15 cellular contexts compared by ENCODE assay signal in genomic region chr3:11331101-11331500, GRCh38. TPM values are rescaled to one million over a fixed set of nuclear protein-coding genes. Genes with fewer than 3 reads are reported as not detected.
DNase-seq lines count a peak whose midpoint lies in the region; ATAC-seq and TF ChIP-seq lines count a peak whose summit lies in the region.
"Had no signal": no experiment of that assay in that cellular context is flagged by ENCODE, and none has a peak within 500 bp of the region (broad histone marks: within the 10 kb centered on the region; RNA-seq: fewer than 3 reads in every experiment).

No MANE protein-coding gene starts in this region.

- DNase-seq in activated CD8-positive, alpha-beta T cell treated with anti-CD3 and anti-CD28 coated beads for 36 hours = no peak
- DNase-seq in activated CD8-positive, alpha-beta T cell treated with anti-CD3 and anti-CD28 coated beads, Interleukin-2, amount 10 ng/mL, durations not matched to agents 7 days and 5 days = no peak
- DNase-seq in NB4 (ENCODE audit: low read depth) (peak; percentile 21), dermis blood vessel endothelial cell (peak; percentile 61), Ammon's horn (ENCODE audit: low spot score) (no peak), Right ventricle myocardium superior (no peak)
- DNase-seq: activated naive CD8-positive, alpha-beta T cell treated with anti-CD3 and anti-CD28 coated beads for 36 hours; DND-41; midbrain; NCI-H524; stimulated activated CD4-positive, alpha-beta T cell treated with anti-CD3 and anti-CD28 coated beads, Interleukin-12 subunit alpha, Interleukin-12 subunit beta, amount 100 ng/mL, for 4 hours; T1000 had no signal

- ATAC-seq in activated CD8-positive, alpha-beta T cell treated with anti-CD3 and anti-CD28 coated beads for 36 hours = no peak
- no peak for ATAC-seq in activated CD8-positive, alpha-beta T cell treated with anti-CD3 and anti-CD28 coated beads, Interleukin-2, amount 10 ng/mL, durations not matched to agents 7 days and 5 days
- ATAC-seq in HG03442 (IDR thresholded peaks at IDR 0.05; ENCODE audit: unreplicated experiment) (no peak), Right ventricle myocardium superior (ENCODE audit: poor library complexity) (no peak)

- H3K4me1 ChIP-seq in skeletal muscle satellite cell (ENCODE audit: control insufficient read depth, insufficient read depth, low read length) = peaks cover 18% of the 10 kb centered on the region
- H3K4me1 ChIP-seq: parathyroid adenoma had no signal

- intact Hi-C loops in activated CD8-positive, alpha-beta T cell treated with anti-CD3 and anti-CD28 coated beads for 36 hours (cut with micrococcal nuclease) = no loop called here
- intact Hi-C loops in Right ventricle myocardium superior (cut with DNase I) = loop anchor here (5.0 to 10.0 kb wide), 2 partner anchors 94 to 266 kb away; no protein-coding TSS in a partner anchor

- no peak overlapping the region for H3K4me3 Mint-ChIP-seq in activated CD8-positive, alpha-beta T cell treated with anti-CD3 and anti-CD28 coated beads for 36 hours
- no peak overlapping the region for H3K4me3 Mint-ChIP-seq in activated CD8-positive, alpha-beta T cell treated with anti-CD3 and anti-CD28 coated beads, Interleukin-2, amount 10 ng/mL, durations not matched to agents 7 days and 5 days
- H3K4me3 Mint-ChIP-seq: activated naive CD8-positive, alpha-beta T cell treated with anti-CD3 and anti-CD28 coated beads for 36 hours had no signal

- H3K9me3 ChIP-seq in skeletal muscle satellite cell (replicated peaks; ENCODE audit: low read length) = no peaks in the 10 kb centered on the region

- no peak for TF ChIP-seq POLR2A in NB4 (IDR thresholded peaks at IDR 0.05; ENCODE audit: extremely low read depth, insufficient read length)

- no peaks in the 10 kb centered on the region for H3K9me3 Mint-ChIP-seq in activated CD8-positive, alpha-beta T cell treated with anti-CD3 and anti-CD28 coated beads for 36 hours
- H3K9me3 Mint-ChIP-seq in activated CD8-positive, alpha-beta T cell treated with anti-CD3 and anti-CD28 coated beads, Interleukin-2, amount 10 ng/mL, durations not matched to agents 7 days and 5 days (ENCODE audit: insufficient read depth) = no peaks in the 10 kb centered on the region
- H3K9me3 Mint-ChIP-seq: activated naive CD8-positive, alpha-beta T cell treated with anti-CD3 and anti-CD28 coated beads for 36 hours had no signal

- H3K4me2 ChIP-seq in skeletal muscle satellite cell (ENCODE audit: low read length) = peak overlapping the region; percentile 37

- H3K9ac ChIP-seq in skeletal muscle satellite cell (ENCODE audit: low read depth, low read length) = no peak overlapping the region
- H3K9ac ChIP-seq: parathyroid adenoma had no signal

- CTCF ChIA-PET in activated CD8-positive, alpha-beta T cell treated with anti-CD3 and anti-CD28 coated beads for 36 hours (lab: Charles Lee) = interaction anchor here (0.7 kb wide), 1 partner anchor 270 kb away, joined by 3 read pairs; no protein-coding TSS in a partner anchor
- CTCF ChIA-PET in activated CD8-positive, alpha-beta T cell treated with anti-CD3 and anti-CD28 coated beads, Interleukin-2, amount 10 ng/mL, durations not matched to agents 7 days and 5 days (lab: Charles Lee) = interaction anchor here (0.6 kb wide), 1 partner anchor 94 kb away, joined by 3 read pairs; no protein-coding TSS in a partner anchor

- no peak for TF ChIP-seq CTCF in activated CD8-positive, alpha-beta T cell treated with anti-CD3 and anti-CD28 coated beads for 36 hours (IDR thresholded peaks at IDR 0.05)
- no peak for TF ChIP-seq CTCF in NB4 (IDR thresholded peaks at IDR 0.05; ENCODE audit: low read depth, low read length)

- H3K27me3 ChIP-seq in skeletal muscle satellite cell (ENCODE audit: control insufficient read depth, insufficient read depth, low read length) = no peaks in the 10 kb centered on the region

- no peaks in the 10 kb centered on the region for H3K27me3 Mint-ChIP-seq in activated CD8-positive, alpha-beta T cell treated with anti-CD3 and anti-CD28 coated beads for 36 hours
- H3K27me3 Mint-ChIP-seq in activated CD8-positive, alpha-beta T cell treated with anti-CD3 and anti-CD28 coated beads, Interleukin-2, amount 10 ng/mL, durations not matched to agents 7 days and 5 days (ENCODE audit: low read depth) = no peaks in the 10 kb centered on the region
- H3K27me3 Mint-ChIP-seq: activated naive CD8-positive, alpha-beta T cell treated with anti-CD3 and anti-CD28 coated beads for 36 hours had no signal

- H3K36me3 ChIP-seq in skeletal muscle satellite cell (ENCODE audit: insufficient read depth, low read length) = peaks cover 25% of the 10 kb centered on the region

- peak overlapping the region; percentile 3 for H3K27ac Mint-ChIP-seq in activated CD8-positive, alpha-beta T cell treated with anti-CD3 and anti-CD28 coated beads for 36 hours
- H3K27ac Mint-ChIP-seq in activated CD8-positive, alpha-beta T cell treated with anti-CD3 and anti-CD28 coated beads, Interleukin-2, amount 10 ng/mL, durations not matched to agents 7 days and 5 days = no peak overlapping the region
- H3K27ac Mint-ChIP-seq: activated naive CD8-positive, alpha-beta T cell treated with anti-CD3 and anti-CD28 coated beads for 36 hours had no signal

- H3K4me3 ChIP-seq in NB4 (ENCODE audit: low read depth, low read length) = no peak overlapping the region
- H3K4me3 ChIP-seq in skeletal muscle satellite cell (ENCODE audit: low read length) = no peak overlapping the region

- POLR2A ChIA-PET in activated CD8-positive, alpha-beta T cell treated with anti-CD3 and anti-CD28 coated beads for 36 hours (lab: Charles Lee) = interaction anchor here (1.1 kb wide), 1 partner anchor 85 kb away, joined by 3 read pairs; no protein-coding TSS in a partner anchor
- POLR2A ChIA-PET in activated CD8-positive, alpha-beta T cell treated with anti-CD3 and anti-CD28 coated beads, Interleukin-2, amount 10 ng/mL, durations not matched to agents 7 days and 5 days (lab: Charles Lee) = no interaction called here

- peaks cover 6% of the 10 kb centered on the region for H3K36me3 Mint-ChIP-seq in activated CD8-positive, alpha-beta T cell treated with anti-CD3 and anti-CD28 coated beads for 36 hours (ENCODE audit: low read depth)
- peaks cover 13% of the 10 kb centered on the region for H3K36me3 Mint-ChIP-seq in activated CD8-positive, alpha-beta T cell treated with anti-CD3 and anti-CD28 coated beads, Interleukin-2, amount 10 ng/mL, durations not matched to agents 7 days and 5 days (ENCODE audit: low read depth)

- peaks cover 11% of the 10 kb centered on the region for H3K4me1 Mint-ChIP-seq in activated CD8-positive, alpha-beta T cell treated with anti-CD3 and anti-CD28 coated beads for 36 hours (ENCODE audit: low read depth)
- H3K4me1 Mint-ChIP-seq in activated CD8-positive, alpha-beta T cell treated with anti-CD3 and anti-CD28 coated beads, Interleukin-2, amount 10 ng/mL, durations not matched to agents 7 days and 5 days (ENCODE audit: low read depth) = no peaks in the 10 kb centered on the region
- H3K4me1 Mint-ChIP-seq: activated naive CD8-positive, alpha-beta T cell treated with anti-CD3 and anti-CD28 coated beads for 36 hours had no signal

RNA-seq across cellular contexts. Expression of gene ATG7, which starts 58.9 kb away (rescaled TPM):
- total RNA-seq in activated CD8-positive, alpha-beta T cell treated with anti-CD3 and anti-CD28 coated beads for 36 hours = 10 to 100 TPM; 31.0 to 33.1 TPM
- 10 to 100 TPM; 36.8 to 40.0 TPM for total RNA-seq in activated CD8-positive, alpha-beta T cell treated with anti-CD3 and anti-CD28 coated beads, Interleukin-2, amount 10 ng/mL, durations not matched to agents 7 days and 5 days
- total RNA-seq in dermis blood vessel endothelial cell (80.8 and 102 TPM in 2 replicates), Right ventricle myocardium superior (15.6 TPM)
- total RNA-seq in skeletal muscle satellite cell (2012; rRNA removed) = 109 and 175 TPM in 2 replicates

Comparison
In these comparisons a context has a peak if more than half of its experiments do, and no peak if none do; other contexts are left out.
1. DNase-seq: peak in NB4 (single experiment) and dermis blood vessel endothelial cell (single experiment); none in activated CD8-positive, alpha-beta T cell treated with anti-CD3 and anti-CD28 coated beads for 36 hours (single experiment), activated CD8-positive, alpha-beta T cell treated with anti-CD3 and anti-CD28 coated beads, Interleukin-2, amount 10 ng/mL, durations not matched to agents 7 days and 5 days (single experiment), Ammon's horn (single experiment) and Right ventricle myocardium superior (single experiment).